In genomic region chr19:45079911-45080469, GRCh38 we compare ENCODE assay signal across 8 cellular contexts. TPM values are rescaled to one million over a fixed set of nuclear protein-coding genes. Genes with fewer than 3 reads are reported as not detected.
A peak's percentile ranks its signal among the peaks of the same experiment; 100 is the strongest.
DNase-seq lines count a peak whose midpoint lies in the region; ATAC-seq and TF ChIP-seq lines count a peak whose summit lies in the region.

No MANE protein-coding gene starts in this region.

- H3K4me3 Mint-ChIP-seq in activated CD4-positive, alpha-beta T cell treated with anti-CD3 and anti-CD28 coated beads for 36 hours: peak overlapping the region; percentile 99
- H3K4me3 Mint-ChIP-seq in activated naive CD8-positive, alpha-beta T cell treated with anti-CD3 and anti-CD28 coated beads for 36 hours: peak overlapping the region; percentile 96

- no peak for TF ChIP-seq CTCF in kidney epithelial cell (IDR thresholded peaks at IDR 0.05; ENCODE audit: insufficient read depth, low read length, poor library complexity, severe bottlenecking)
- TF ChIP-seq CTCF in testis (IDR thresholded peaks at IDR 0.05): no peak

- H3K9me3 ChIP-seq in testis: no peaks in the 10 kb centered on the region

- peaks cover 23% of the 10 kb centered on the region for H3K36me3 Mint-ChIP-seq in activated CD4-positive, alpha-beta T cell treated with anti-CD3 and anti-CD28 coated beads for 36 hours (ENCODE audit: low read depth)
- peaks cover 27% of the 10 kb centered on the region for H3K36me3 Mint-ChIP-seq in activated naive CD8-positive, alpha-beta T cell treated with anti-CD3 and anti-CD28 coated beads for 36 hours

- no peak overlapping the region for H3K27ac ChIP-seq in testis

- H3K27me3 ChIP-seq in kidney epithelial cell (ENCODE audit: control insufficient read depth, insufficient read depth, low read length): no peaks in the 10 kb centered on the region
- H3K27me3 ChIP-seq in testis: no peaks in the 10 kb centered on the region

- peaks cover 38% of the 10 kb centered on the region for H3K4me1 Mint-ChIP-seq in activated CD4-positive, alpha-beta T cell treated with anti-CD3 and anti-CD28 coated beads for 36 hours
- H3K4me1 Mint-ChIP-seq in activated naive CD8-positive, alpha-beta T cell treated with anti-CD3 and anti-CD28 coated beads for 36 hours: peaks cover 32% of the 10 kb centered on the region

- intact Hi-C loops in activated CD4-positive, alpha-beta T cell treated with anti-CD3 and anti-CD28 coated beads for 36 hours (cut with DNase I, micrococcal nuclease): loop anchor here (1.0 to 5.0 kb wide), 10 partner anchors 11 to 918 kb away; partner anchors contain the start of genes BLOC1S3 (in 2 of the 2), TRAPPC6A (in 2 of the 2), CLASRP (in 1 of the 2) and RELB (in 1 of the 2)
- intact Hi-C loops in testis (cut with DNase I; ENCODE audit: low total_unique reads): no loop called here

- H3K4me1 ChIP-seq in testis: peaks cover 23% of the 10 kb centered on the region

- peaks cover 1% of the 10 kb centered on the region for H3K36me3 ChIP-seq in kidney epithelial cell (ENCODE audit: control insufficient read depth, insufficient read depth, low read length)
- no peaks in the 10 kb centered on the region for H3K36me3 ChIP-seq in testis (ENCODE audit: low read depth, missing control alignments)

- peak overlapping the region; percentile 88 for H3K27ac Mint-ChIP-seq in activated CD4-positive, alpha-beta T cell treated with anti-CD3 and anti-CD28 coated beads for 36 hours
- peak overlapping the region; percentile 89 for H3K27ac Mint-ChIP-seq in activated naive CD8-positive, alpha-beta T cell treated with anti-CD3 and anti-CD28 coated beads for 36 hours

- peak; percentile 25 for DNase-seq in activated CD4-positive, alpha-beta T cell treated with anti-CD3 and anti-CD28 coated beads for 36 hours
- no peak for DNase-seq in activated CD4-positive, alpha-beta T cell treated with anti-CD3 and anti-CD28 coated beads for 1 hour
- no peak for DNase-seq in activated naive CD8-positive, alpha-beta T cell treated with anti-CD3 and anti-CD28 coated beads for 36 hours
- DNase-seq in kidney epithelial cell (ENCODE audit: low read depth): no peak
- no peak for DNase-seq in testis
- no peak for DNase-seq in activated CD4-positive, CD25-positive, alpha-beta regulatory T cell (lab: John Stamatoyannopoulos, UW)
- DNase-seq in activated effector memory CD4-positive, alpha-beta T cell treated with anti-CD3 and anti-CD28 coated beads, Interleukin-2, amount 50 U/mL, for 16 hours: no peak

- H3K9me3 Mint-ChIP-seq in activated CD4-positive, alpha-beta T cell treated with anti-CD3 and anti-CD28 coated beads for 36 hours (ENCODE audit: low read depth): no peaks in the 10 kb centered on the region
- no peaks in the 10 kb centered on the region for H3K9me3 Mint-ChIP-seq in activated naive CD8-positive, alpha-beta T cell treated with anti-CD3 and anti-CD28 coated beads for 36 hours

- H3K4me3 ChIP-seq in kidney epithelial cell (ENCODE audit: low read depth, low read length): peak overlapping the region; percentile 99
- peak overlapping the region; percentile 88 to 95 for H3K4me3 ChIP-seq in testis

- CTCF ChIA-PET in activated CD4-positive, alpha-beta T cell treated with anti-CD3 and anti-CD28 coated beads for 36 hours (lab: Charles Lee): interaction anchor here (0.7 to 2.7 kb wide), 4 partner anchors 9 to 101 kb away, joined by 3 to 12 read pairs (median 4); partner anchors contain the start of gene PPP1R37

- no peak for ATAC-seq in activated CD4-positive, alpha-beta T cell treated with anti-CD3 and anti-CD28 coated beads for 36 hours
- ATAC-seq in GM19467 (IDR thresholded peaks at IDR 0.05; ENCODE audit: unreplicated experiment): no peak

- POLR2A ChIA-PET in activated CD4-positive, alpha-beta T cell treated with anti-CD3 and anti-CD28 coated beads for 36 hours (lab: Charles Lee): interaction anchor here (0.9 to 1.2 kb wide), 2 partner anchors 12 to 91 kb away, joined by 3 to 5 read pairs; partner anchors contain the start of gene PPP1R37

- H3K27me3 Mint-ChIP-seq in activated CD4-positive, alpha-beta T cell treated with anti-CD3 and anti-CD28 coated beads for 36 hours: no peaks in the 10 kb centered on the region
- H3K27me3 Mint-ChIP-seq in activated naive CD8-positive, alpha-beta T cell treated with anti-CD3 and anti-CD28 coated beads for 36 hours: no peaks in the 10 kb centered on the region

- no peak for TF ChIP-seq POLR2A in testis (IDR thresholded peaks at IDR 0.05)

- WGBS in testis, 2 donors: 37 to 39% methylated on average over 9 of the region's 9 CpGs

RNA-seq across cellular contexts. Expression of gene GEMIN7, which starts 0.9 kb away (rescaled TPM):
- 10 to 100 TPM; 35.4 to 35.5 TPM for total RNA-seq in activated CD4-positive, alpha-beta T cell treated with anti-CD3 and anti-CD28 coated beads for 36 hours
- total RNA-seq in activated naive CD8-positive, alpha-beta T cell treated with anti-CD3 and anti-CD28 coated beads for 36 hours: 10 to 100 TPM; 53.6 to 58.2 TPM
- total RNA-seq in kidney epithelial cell (50.8 and 63.6 TPM in 2 replicates), testis (10 to 100 TPM in 1 of 2 donors, 1 to 10 TPM in 1; 7.6 to 13.5 TPM)
- 9.7 TPM for polyA plus RNA-seq in testis (ENCODE audit: insufficient read depth, low read depth, low replicate concordance)

RNA-seq across cellular contexts. Expression of gene ZNF296, which starts 3.7 kb away (rescaled TPM):
- 1 to 10 TPM; 3.1 to 4.8 TPM for total RNA-seq in activated CD4-positive, alpha-beta T cell treated with anti-CD3 and anti-CD28 coated beads for 36 hours
- 1 to 10 TPM; 5.4 to 6.3 TPM for total RNA-seq in activated naive CD8-positive, alpha-beta T cell treated with anti-CD3 and anti-CD28 coated beads for 36 hours
- total RNA-seq in kidney epithelial cell (1.0 and 1.1 TPM in 2 replicates), testis (1 to 10 TPM; 5.8 to 6.7 TPM)
- polyA plus RNA-seq in testis (ENCODE audit: insufficient read depth, low read depth, low replicate concordance): 3.0 TPM

RNA-seq across cellular contexts. Expression of gene PPP1R37, which starts 13.0 kb away (rescaled TPM):
- total RNA-seq in activated CD4-positive, alpha-beta T cell treated with anti-CD3 and anti-CD28 coated beads for 36 hours: 10 to 100 TPM; 12.5 to 14.1 TPM
- 10 to 100 TPM; 13.3 to 15.3 TPM for total RNA-seq in activated naive CD8-positive, alpha-beta T cell treated with anti-CD3 and anti-CD28 coated beads for 36 hours
- 36.5 and 52.0 TPM in 2 replicates for total RNA-seq in kidney epithelial cell
- 10 to 100 TPM; 82.5 to 83.0 TPM for total RNA-seq in testis
- 28.5 TPM for polyA plus RNA-seq in testis (ENCODE audit: insufficient read depth, low read depth, low replicate concordance)

RNA-seq across cellular contexts. Expression of gene CLASRP, which starts 41.1 kb away (rescaled TPM):
- total RNA-seq in activated CD4-positive, alpha-beta T cell treated with anti-CD3 and anti-CD28 coated beads for 36 hours: 100 to 1,000 TPM; 101 to 103 TPM
- total RNA-seq in activated naive CD8-positive, alpha-beta T cell treated with anti-CD3 and anti-CD28 coated beads for 36 hours: 10 to 100 TPM; 89.9 to 94.2 TPM
- 65.7 and 77.9 TPM in 2 replicates for total RNA-seq in kidney epithelial cell
- total RNA-seq in testis: 100 to 1,000 TPM; 113 to 132 TPM
- 76.1 TPM for polyA plus RNA-seq in testis (ENCODE audit: insufficient read depth, low read depth, low replicate concordance)
